In the genomic region with DNA sequence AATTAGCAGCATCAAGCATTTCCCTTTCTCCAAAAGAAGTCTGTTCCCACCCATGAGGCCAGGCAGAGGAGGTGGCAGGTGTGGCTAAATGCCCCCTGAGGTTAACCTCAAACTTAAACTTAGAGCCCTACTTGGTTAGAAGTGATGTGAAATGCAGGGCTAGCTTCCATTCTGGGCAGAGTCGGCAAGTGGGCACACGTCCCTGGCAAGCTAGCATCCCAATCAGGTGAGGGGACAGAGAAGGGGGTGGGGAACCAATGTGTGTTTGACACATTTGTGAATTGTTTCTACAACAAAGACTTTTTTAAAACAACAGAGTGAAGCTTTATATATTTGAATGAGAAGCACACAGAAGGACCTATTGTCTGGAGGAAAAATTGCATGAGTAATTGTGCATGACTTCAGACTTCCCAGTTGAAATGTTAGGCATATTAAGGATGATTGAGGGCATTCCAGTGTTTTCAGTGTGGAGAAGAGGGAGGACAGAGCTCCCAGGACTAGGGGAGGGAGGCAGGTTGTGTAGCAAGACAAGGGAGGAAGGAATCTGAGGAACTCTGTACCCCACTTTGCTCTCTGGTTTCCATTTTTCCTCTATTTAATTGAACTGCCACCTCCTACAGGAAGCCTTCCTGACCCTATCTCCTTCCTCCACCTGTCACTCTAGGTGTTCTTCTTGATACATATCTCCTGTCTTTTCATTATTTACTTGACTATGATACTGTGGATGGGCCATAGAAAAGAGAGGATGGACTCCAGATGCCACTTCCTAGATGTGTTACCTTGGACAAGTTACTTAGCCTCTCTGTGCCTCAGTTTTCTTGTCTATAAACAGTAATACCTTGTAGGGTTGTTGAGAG, we compare ENCODE assay signal across 8 cellular contexts.
DNase-seq lines count a peak whose midpoint lies in the region; ATAC-seq, FAIRE-seq and TF ChIP-seq lines count a peak whose summit lies in the region.

No MANE protein-coding gene starts in this region.

- H3K4me2 ChIP-seq in GM23338 = no peak overlapping the region
- peak overlapping the region; percentile 77 for H3K4me2 ChIP-seq in astrocyte (ENCODE audit: low read length)

- H3K9me3 Mint-ChIP-seq in GM23338 (no peaks in the 10 kb centered on the region), astrocyte (ENCODE audit: unreplicated experiment) (no peaks in the 10 kb centered on the region)

- H2AFZ ChIP-seq in GM23338 (peak overlapping the region; percentile 86; the same call in 1 of the 2 replicates), astrocyte (ENCODE audit: low read depth, low read length) (peak overlapping the region; percentile 44)

- H3K9me3 ChIP-seq in astrocyte (ENCODE audit: insufficient read depth, low read depth, low read length) = no peaks in the 10 kb centered on the region
- H3K9me3 ChIP-seq in mucosa of descending colon = no peaks in the 10 kb centered on the region

- peak; percentile 90 for DNase-seq in Ammon's horn (ENCODE audit: low spot score)
- no peak for DNase-seq in GM23338 (ENCODE audit: low spot score)
- peak; percentile 89 for DNase-seq in astrocyte (ENCODE audit: low read depth)
- peak; percentile 90 for DNase-seq in midbrain (lab: John Stamatoyannopoulos, UW)
- DNase-seq in mucosa of descending colon = no peak
- DNase-seq in MV-4-11 (lab: John Stamatoyannopoulos, UW) = no peak
- no peak for DNase-seq in NCI-H2171 treated with DMSO at 0.1 percent for 48 hours (lab: John Stamatoyannopoulos, UW)
- no peak for DNase-seq in HuH-7.5 (ENCODE audit: low spot score)

- H3K4me3 Mint-ChIP-seq in GM23338 (no peak overlapping the region), astrocyte (ENCODE audit: unreplicated experiment) (no peak overlapping the region)

- peak overlapping the region; percentile 63 for H3K9ac ChIP-seq in astrocyte (ENCODE audit: low read length)

- H3K27me3 Mint-ChIP-seq in GM23338 (ENCODE audit: insufficient read depth, low read depth, poor library complexity) (peaks cover 1% of the 10 kb centered on the region), astrocyte (ENCODE audit: low read depth, unreplicated experiment) (peaks cover under 1% of the 10 kb centered on the region)

- intact Hi-C loops in mucosa of descending colon (cut with DNase I, micrococcal nuclease) = no loop called here

- H3K79me2 ChIP-seq in GM23338 (replicated peaks; ENCODE audit: insufficient read depth) = no peaks in the 10 kb centered on the region
- no peaks in the 10 kb centered on the region for H3K79me2 ChIP-seq in astrocyte (ENCODE audit: insufficient read depth, low read length)

- FAIRE-seq in astrocyte (lab: Jason Lieb, UNC) = no peak

- no peaks in the 10 kb centered on the region; the same call in 1 of the 2 replicates for H4K20me1 ChIP-seq in GM23338 (replicated peaks; ENCODE audit: insufficient read depth)
- H4K20me1 ChIP-seq in astrocyte (ENCODE audit: insufficient read depth, low read length) = no peaks in the 10 kb centered on the region

- H3K36me3 Mint-ChIP-seq in GM23338 (ENCODE audit: low read depth) = no peaks in the 10 kb centered on the region
- no peaks in the 10 kb centered on the region for H3K36me3 Mint-ChIP-seq in astrocyte (ENCODE audit: low read depth, unreplicated experiment)

- ATAC-seq in GM23338 (peak; percentile 19; the same call in 2 of the 3 replicates), mucosa of descending colon (no peak)

- H3K27ac Mint-ChIP-seq in GM23338 (no peak overlapping the region), astrocyte (ENCODE audit: unreplicated experiment) (peak overlapping the region; percentile 78)

- H3K4me3 ChIP-seq in GM23338 = no peak overlapping the region
- no peak overlapping the region for H3K4me3 ChIP-seq in astrocyte (ENCODE audit: insufficient read depth, low read depth, low read length)
- no peak overlapping the region for H3K4me3 ChIP-seq in mucosa of descending colon

- TF ChIP-seq CTCF in GM23338 (conservative IDR thresholded peaks at IDR 0.05; ENCODE audit: low read depth in 2 of 2) = no peak
- TF ChIP-seq CTCF in astrocyte (IDR thresholded peaks at IDR 0.05; ENCODE audit: insufficient read depth, low read depth, low read length) = no peak
- no peak for TF ChIP-seq CTCF in mucosa of descending colon (IDR thresholded peaks at IDR 0.05)

- H3K9me2 ChIP-seq in GM23338 (ENCODE audit: insufficient read depth) = peaks cover 9% of the 10 kb centered on the region; the same call in 1 of the 2 replicates

- no peaks in the 10 kb centered on the region for H3F3A ChIP-seq in GM23338 (replicated peaks; ENCODE audit: low read depth)

- H3K4me1 Mint-ChIP-seq in GM23338 (peaks cover 23% of the 10 kb centered on the region), astrocyte (ENCODE audit: low read depth, unreplicated experiment) (peaks cover 20% of the 10 kb centered on the region)

- H3K27me3 ChIP-seq in GM23338 (ENCODE audit: insufficient read depth) (no peaks in the 10 kb centered on the region), astrocyte (ENCODE audit: insufficient read depth, low read length) (no peaks in the 10 kb centered on the region)

- H3K4me1 ChIP-seq in GM23338 (ENCODE audit: insufficient read depth) (peaks cover 10% of the 10 kb centered on the region; the same call in 1 of the 2 replicates), astrocyte (ENCODE audit: insufficient read depth, low read length) (peaks cover 19% of the 10 kb centered on the region), mucosa of descending colon (ENCODE audit: low read depth) (peaks cover 3% of the 10 kb centered on the region)

- H3K27ac ChIP-seq in GM23338 (ENCODE audit: low read depth) = no peak overlapping the region
- H3K27ac ChIP-seq in astrocyte (ENCODE audit: low read depth, low read length) = peak overlapping the region; percentile 78

- H3K36me3 ChIP-seq in GM23338 (ENCODE audit: insufficient read depth) (no peaks in the 10 kb centered on the region), astrocyte (ENCODE audit: insufficient read depth, low read length) (no peaks in the 10 kb centered on the region), mucosa of descending colon (ENCODE audit: low read depth) (no peaks in the 10 kb centered on the region)

TF ChIP-seq in GM23338, 12 proteins besides CTCF, POLR2A, EP300 and RAD21 (continues in another document):
- TF ChIP-seq, protein P1, sequence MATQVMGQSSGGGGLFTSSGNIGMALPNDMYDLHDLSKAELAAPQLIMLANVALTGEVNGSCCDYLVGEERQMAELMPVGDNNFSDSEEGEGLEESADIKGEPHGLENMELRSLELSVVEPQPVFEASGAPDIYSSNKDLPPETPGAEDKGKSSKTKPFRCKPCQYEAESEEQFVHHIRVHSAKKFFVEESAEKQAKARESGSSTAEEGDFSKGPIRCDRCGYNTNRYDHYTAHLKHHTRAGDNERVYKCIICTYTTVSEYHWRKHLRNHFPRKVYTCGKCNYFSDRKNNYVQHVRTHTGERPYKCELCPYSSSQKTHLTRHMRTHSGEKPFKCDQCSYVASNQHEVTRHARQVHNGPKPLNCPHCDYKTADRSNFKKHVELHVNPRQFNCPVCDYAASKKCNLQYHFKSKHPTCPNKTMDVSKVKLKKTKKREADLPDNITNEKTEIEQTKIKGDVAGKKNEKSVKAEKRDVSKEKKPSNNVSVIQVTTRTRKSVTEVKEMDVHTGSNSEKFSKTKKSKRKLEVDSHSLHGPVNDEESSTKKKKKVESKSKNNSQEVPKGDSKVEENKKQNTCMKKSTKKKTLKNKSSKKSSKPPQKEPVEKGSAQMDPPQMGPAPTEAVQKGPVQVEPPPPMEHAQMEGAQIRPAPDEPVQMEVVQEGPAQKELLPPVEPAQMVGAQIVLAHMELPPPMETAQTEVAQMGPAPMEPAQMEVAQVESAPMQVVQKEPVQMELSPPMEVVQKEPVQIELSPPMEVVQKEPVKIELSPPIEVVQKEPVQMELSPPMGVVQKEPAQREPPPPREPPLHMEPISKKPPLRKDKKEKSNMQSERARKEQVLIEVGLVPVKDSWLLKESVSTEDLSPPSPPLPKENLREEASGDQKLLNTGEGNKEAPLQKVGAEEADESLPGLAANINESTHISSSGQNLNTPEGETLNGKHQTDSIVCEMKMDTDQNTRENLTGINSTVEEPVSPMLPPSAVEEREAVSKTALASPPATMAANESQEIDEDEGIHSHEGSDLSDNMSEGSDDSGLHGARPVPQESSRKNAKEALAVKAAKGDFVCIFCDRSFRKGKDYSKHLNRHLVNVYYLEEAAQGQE (IDR thresholded peaks at IDR 0.05; ENCODE audit: unreplicated experiment) = no peak
- no peak for TF ChIP-seq POLR2AphosphoS5 (IDR thresholded peaks at IDR 0.05; ENCODE audit: low read depth)

Comparison
In these comparisons a context has a peak if more than half of its experiments do, and no peak if none do; other contexts are left out.
1. DNase-seq: peak in Ammon's horn (single experiment), astrocyte (single experiment) and midbrain (single experiment); none in GM23338 (single experiment), mucosa of descending colon (0 of 3), MV-4-11 (single experiment), NCI-H2171 treated with DMSO at 0.1 percent for 48 hours (single experiment) and HuH-7.5 (single experiment).